In the genomic region with DNA sequence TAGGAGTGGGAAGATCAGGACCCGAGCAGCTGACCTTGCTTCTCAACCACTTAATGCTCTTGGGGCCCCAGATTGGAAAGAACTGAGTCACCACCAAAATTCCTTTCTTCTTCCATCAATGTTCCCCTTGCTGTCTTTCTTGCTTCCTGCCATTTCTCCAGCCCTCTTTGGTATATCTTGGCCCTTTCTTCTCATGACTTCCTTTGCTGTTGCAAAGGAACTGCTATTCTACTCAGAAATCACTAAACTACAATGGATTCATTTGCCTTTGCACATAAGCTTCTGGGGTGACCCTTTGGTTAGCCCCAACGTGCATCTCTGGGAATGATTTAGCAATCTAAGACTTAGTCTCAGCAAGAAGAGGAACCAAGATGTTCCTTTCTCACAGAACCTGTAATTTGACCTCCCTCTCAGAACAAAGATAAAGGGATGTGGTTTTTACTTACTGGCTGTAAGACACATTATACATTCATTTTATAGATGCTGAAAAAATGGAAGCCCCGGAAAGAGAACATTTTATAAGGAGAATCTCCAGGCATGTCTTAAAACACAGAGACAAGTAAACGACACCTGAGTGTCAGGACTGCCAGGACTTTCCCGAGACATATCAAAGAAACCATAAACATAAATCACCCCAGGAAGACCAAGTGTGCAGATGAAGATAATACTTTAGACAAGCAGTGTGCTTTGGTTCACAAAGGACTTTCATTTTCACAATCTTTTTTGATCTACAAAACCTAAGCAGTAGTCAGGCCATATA, we compare ENCODE assay signal across 8 cellular contexts.
A peak's percentile ranks its signal among the peaks of the same experiment; 100 is the strongest.
DNase-seq lines count a peak whose midpoint lies in the region; ATAC-seq lines count a peak whose summit lies in the region.

No MANE protein-coding gene starts in this region.

- H3K4me3 Mint-ChIP-seq in activated CD4-positive, alpha-beta T cell treated with anti-CD3 and anti-CD28 coated beads, Interleukin-2, amount 10 ng/mL, durations not matched to agents 7 days and 5 days = peak overlapping the region; percentile 54
- H3K4me3 Mint-ChIP-seq in activated CD4-positive, alpha-beta memory T cell treated with anti-CD3 and anti-CD28 coated beads for 36 hours = no peak overlapping the region

- no peak overlapping the region for H3K9ac ChIP-seq in skeletal muscle satellite cell (ENCODE audit: low read depth, low read length)

- no peaks in the 10 kb centered on the region for H3K27me3 ChIP-seq in skeletal muscle satellite cell (ENCODE audit: control insufficient read depth, insufficient read depth, low read length)

- H3K4me1 ChIP-seq in skeletal muscle satellite cell (ENCODE audit: control insufficient read depth, insufficient read depth, low read length) = peaks cover 30% of the 10 kb centered on the region

- DNase-seq in activated CD4-positive, alpha-beta T cell treated with anti-CD3 and anti-CD28 coated beads, Interleukin-2, amount 10 ng/mL, durations not matched to agents 7 days and 5 days = no peak
- no peak for DNase-seq in activated CD4-positive, alpha-beta T cell treated with anti-CD3 and anti-CD28 coated beads, Interleukin-2, amount 50 U/mL, for 48 hours
- DNase-seq in activated CD4-positive, alpha-beta memory T cell treated with anti-CD3 and anti-CD28 coated beads for 36 hours = no peak
- DNase-seq in NCI-H446 treated with DMSO at 0.1 percent for 48 hours (lab: John Stamatoyannopoulos, UW) (no peak), anterior cingulate cortex (lab: John Stamatoyannopoulos, UW) (no peak), NCI-H187 treated with DMSO at 0.1 percent for 48 hours (lab: John Stamatoyannopoulos, UW) (no peak)

- H3K4me3 ChIP-seq in skeletal muscle satellite cell (ENCODE audit: low read length) = no peak overlapping the region

- H3K27me3 Mint-ChIP-seq in activated CD4-positive, alpha-beta T cell treated with anti-CD3 and anti-CD28 coated beads, Interleukin-2, amount 10 ng/mL, durations not matched to agents 7 days and 5 days = no peaks in the 10 kb centered on the region
- H3K27me3 Mint-ChIP-seq in activated CD4-positive, alpha-beta memory T cell treated with anti-CD3 and anti-CD28 coated beads for 36 hours = no peaks in the 10 kb centered on the region

- peak overlapping the region; percentile 37 for H3K4me2 ChIP-seq in skeletal muscle satellite cell (ENCODE audit: low read length)

- H3K36me3 ChIP-seq in skeletal muscle satellite cell (ENCODE audit: insufficient read depth, low read length) = no peaks in the 10 kb centered on the region

- POLR2A ChIA-PET in activated CD4-positive, alpha-beta T cell treated with anti-CD3 and anti-CD28 coated beads, Interleukin-2, amount 10 ng/mL, durations not matched to agents 7 days and 5 days (lab: Charles Lee) = no interaction called here
- POLR2A ChIA-PET in activated CD4-positive, alpha-beta memory T cell treated with anti-CD3 and anti-CD28 coated beads for 36 hours (lab: Charles Lee) = interaction anchor here (1.4 kb wide), 1 partner anchor 52 kb away, joined by 3 read pairs; no protein-coding TSS in a partner anchor

- H3K27ac Mint-ChIP-seq in activated CD4-positive, alpha-beta T cell treated with anti-CD3 and anti-CD28 coated beads, Interleukin-2, amount 10 ng/mL, durations not matched to agents 7 days and 5 days = peak overlapping the region; percentile 95
- peak overlapping the region; percentile 61 for H3K27ac Mint-ChIP-seq in activated CD4-positive, alpha-beta memory T cell treated with anti-CD3 and anti-CD28 coated beads for 36 hours

- H3K9me3 Mint-ChIP-seq in activated CD4-positive, alpha-beta T cell treated with anti-CD3 and anti-CD28 coated beads, Interleukin-2, amount 10 ng/mL, durations not matched to agents 7 days and 5 days = peaks cover 7% of the 10 kb centered on the region
- H3K9me3 Mint-ChIP-seq in activated CD4-positive, alpha-beta memory T cell treated with anti-CD3 and anti-CD28 coated beads for 36 hours = no peaks in the 10 kb centered on the region

- intact Hi-C loops in activated CD4-positive, alpha-beta memory T cell treated with anti-CD3 and anti-CD28 coated beads for 36 hours (cut with micrococcal nuclease) = no loop called here

- H3K9me3 ChIP-seq in skeletal muscle satellite cell (replicated peaks; ENCODE audit: low read length) = no peaks in the 10 kb centered on the region

- CTCF ChIA-PET in activated CD4-positive, alpha-beta T cell treated with anti-CD3 and anti-CD28 coated beads, Interleukin-2, amount 10 ng/mL, durations not matched to agents 7 days and 5 days (lab: Charles Lee) = interaction anchor here (0.9 to 1.6 kb wide), 2 partner anchors 23 to 31 kb away, joined by 3 to 5 read pairs; no protein-coding TSS in a partner anchor
- CTCF ChIA-PET in activated CD4-positive, alpha-beta memory T cell treated with anti-CD3 and anti-CD28 coated beads for 36 hours (lab: Charles Lee) = no interaction called here

- ATAC-seq in HG03135 (IDR thresholded peaks at IDR 0.05; ENCODE audit: unreplicated experiment) = peak; percentile 84

- H3K36me3 Mint-ChIP-seq in activated CD4-positive, alpha-beta T cell treated with anti-CD3 and anti-CD28 coated beads, Interleukin-2, amount 10 ng/mL, durations not matched to agents 7 days and 5 days (ENCODE audit: low read depth) = peaks cover 6% of the 10 kb centered on the region
- H3K36me3 Mint-ChIP-seq in activated CD4-positive, alpha-beta memory T cell treated with anti-CD3 and anti-CD28 coated beads for 36 hours = no peaks in the 10 kb centered on the region

- H3K4me1 Mint-ChIP-seq in activated CD4-positive, alpha-beta T cell treated with anti-CD3 and anti-CD28 coated beads, Interleukin-2, amount 10 ng/mL, durations not matched to agents 7 days and 5 days = peaks cover 24% of the 10 kb centered on the region
- peaks cover 22% of the 10 kb centered on the region for H3K4me1 Mint-ChIP-seq in activated CD4-positive, alpha-beta memory T cell treated with anti-CD3 and anti-CD28 coated beads for 36 hours (ENCODE audit: low read depth)
